ENCODE assay signal across 1 cellular context in genomic region chr9:94974154-94974860, GRCh38.
TF ChIP-seq lines count a peak whose summit lies in the region.

No MANE protein-coding gene starts in this region.

TF ChIP-seq in A549, 52 proteins besides CTCF, POLR2A, EP300 and RAD21 (continued from another document):
- TF ChIP-seq REST (IDR thresholded peaks at IDR 0.05) (no peak), NPAS2 (CRISPR knock-in tag; IDR thresholded peaks at IDR 0.05; ENCODE audit: borderline replicate concordance) (no peak), KDM5A (IDR thresholded peaks at IDR 0.05) (no peak), CBX2 (IDR thresholded peaks at IDR 0.05; ENCODE audit: borderline replicate concordance, low read depth) (no peak), MAX (IDR thresholded peaks at IDR 0.05) (no peak), NFE2L2 (conservative IDR thresholded peaks at IDR 0.05; ENCODE audit: low read length) (no peak), HES2 (IDR thresholded peaks at IDR 0.05) (no peak), EHMT2 (IDR thresholded peaks at IDR 0.05; ENCODE audit: low read depth) (no peak), E2F6 (IDR thresholded peaks at IDR 0.05; ENCODE audit: borderline replicate concordance, low read depth) (no peak)
